ENCODE assay signal across 24 cellular contexts in the genomic region with DNA sequence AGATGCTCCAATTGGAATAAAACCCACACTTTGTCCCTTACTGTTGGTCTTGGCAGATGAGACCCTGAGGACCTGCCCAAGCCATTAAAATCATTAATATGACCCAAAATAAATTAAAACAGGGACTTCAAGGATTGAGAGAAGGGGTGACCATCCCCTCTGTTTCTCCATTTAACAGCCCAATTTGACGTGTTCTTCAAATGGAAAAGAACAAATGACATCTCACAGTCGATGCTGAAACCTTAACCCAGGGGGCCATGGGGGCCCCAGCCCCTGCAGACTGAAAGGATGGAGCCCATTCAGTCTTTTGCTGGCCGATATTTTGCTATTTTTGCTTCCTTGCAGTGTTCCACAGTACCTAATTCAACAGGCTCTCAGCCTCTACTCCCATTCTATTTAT. TPM values are rescaled to one million over a fixed set of nuclear protein-coding genes. Genes with fewer than 3 reads are reported as not detected.
DNase-seq lines count a peak whose midpoint lies in the region; ATAC-seq and TF ChIP-seq lines count a peak whose summit lies in the region.
"Had no signal": no experiment of that assay in that cellular context is flagged by ENCODE, and none has a peak within 500 bp of the region (broad histone marks: within the 10 kb centered on the region; RNA-seq: fewer than 3 reads in every experiment).

No MANE protein-coding gene starts in this region.

- H3K27me3 ChIP-seq in sigmoid colon (no peaks in the 10 kb centered on the region), upper lobe of right lung (no peaks in the 10 kb centered on the region)
- H3K27me3 ChIP-seq: BE2C, BLaER1 had no signal

- no peak for ATAC-seq in T-helper 17 cell
- ATAC-seq in upper lobe of right lung, result no peak
- ATAC-seq: GM12878 had no signal

- 57 to 85% methylated on average over 3 of the region's 3 CpGs for WGBS in sigmoid colon, 2 donors

- intact Hi-C loops in sigmoid colon (cut with DNase I), result no loop called here
- intact Hi-C loops in upper lobe of right lung (cut with DNase I), result no loop called here

- H3K9me3 ChIP-seq in T-helper 17 cell (ENCODE audit: control insufficient read depth, low read length, poor library complexity, severe bottlenecking) (no peaks in the 10 kb centered on the region), sigmoid colon (no peaks in the 10 kb centered on the region), upper lobe of right lung (no peaks in the 10 kb centered on the region)
- H3K9me3 ChIP-seq: BE2C, BLaER1 had no signal

- H3K4me1 ChIP-seq in sigmoid colon, result peaks cover 0 to 8% (median 4%) of the 10 kb centered on the region in 4 donors
- peaks cover 4% of the 10 kb centered on the region for H3K4me1 ChIP-seq in upper lobe of right lung
- H3K4me1 ChIP-seq: BE2C had no signal

- H3K27ac ChIP-seq in sigmoid colon, result no peak overlapping the region
- no peak overlapping the region for H3K27ac ChIP-seq in upper lobe of right lung
- H3K27ac ChIP-seq: 22Rv1, BLaER1 had no signal

- no peaks in the 10 kb centered on the region for H3K4me1 Mint-ChIP-seq in T-helper 17 cell

- H3K4me3 ChIP-seq in sigmoid colon, result no peak overlapping the region
- H3K4me3 ChIP-seq in upper lobe of right lung, result no peak overlapping the region
- H3K4me3 ChIP-seq: BLaER1, GM12878 had no signal

- H3K4me3 Mint-ChIP-seq in T-helper 17 cell, result no peak overlapping the region
- H3K4me3 Mint-ChIP-seq: CD14-positive monocyte; CD4-positive, alpha-beta memory T cell; CD4-positive, CD25-positive, alpha-beta regulatory T cell; CD8-positive, alpha-beta memory T cell had no signal

- H3K36me3 ChIP-seq in sigmoid colon (no peaks in the 10 kb centered on the region), upper lobe of right lung (no peaks in the 10 kb centered on the region)
- H3K36me3 ChIP-seq: BE2C, BLaER1 had no signal

- DNase-seq in T-helper 17 cell (no peak), sigmoid colon (peak; percentile 7), upper lobe of right lung (peak; percentile 6), 8988T (no peak), NCI-H526 treated with DMSO at 0.1 percent for 48 hours (lab: John Stamatoyannopoulos, UW) (no peak), NCI-H1105 treated with DMSO at 0.1 percent for 48 hours (lab: John Stamatoyannopoulos, UW) (no peak)
- DNase-seq: ACHN; BE2C; C1 segment of cervical spinal cord; CD4-positive, alpha-beta memory T cell; CD4-positive, CD25-positive, alpha-beta regulatory T cell; COR-L47; DMS 273 treated with DMSO at 0.1 percent for 48 hours; DMS153; DMS53; DMS79; DND-41; EL; GDM1 had no signal

- H3K27ac Mint-ChIP-seq in T-helper 17 cell, result peak overlapping the region; percentile 19
- H3K27ac Mint-ChIP-seq: CD14-positive monocyte; CD8-positive, alpha-beta memory T cell had no signal

- H3K27me3 Mint-ChIP-seq in T-helper 17 cell, result no peaks in the 10 kb centered on the region
- H3K27me3 Mint-ChIP-seq: CD4-positive, alpha-beta memory T cell; CD8-positive, alpha-beta memory T cell had no signal

- no peak for TF ChIP-seq EP300 in sigmoid colon (IDR thresholded peaks at IDR 0.05)

- TF ChIP-seq CTCF in sigmoid colon (IDR thresholded peaks at IDR 0.05) (no peak), upper lobe of right lung (IDR thresholded peaks at IDR 0.05) (no peak)

- H3K36me3 Mint-ChIP-seq in T-helper 17 cell (ENCODE audit: low read depth), result no peaks in the 10 kb centered on the region
- H3K36me3 Mint-ChIP-seq: CD14-positive monocyte; CD4-positive, alpha-beta memory T cell; CD4-positive, CD25-positive, alpha-beta regulatory T cell; CD8-positive, alpha-beta memory T cell had no signal

- TF ChIP-seq POLR2A in sigmoid colon (IDR thresholded peaks at IDR 0.05), result no peak

RNA-seq across cellular contexts. Expression of a gene that starts 20.5 kb away (rescaled TPM):
- total RNA-seq in T-helper 17 cell (1 to 10 TPM; 5.2 to 5.6 TPM), sigmoid colon (10 to 100 TPM; 11.4 to 18.8 (median 15.2) TPM), upper lobe of right lung (10.7 TPM)
- polyA plus RNA-seq in sigmoid colon, result 1 to 10 TPM; 1.4 to 4.8 (median 2.4) TPM

RNA-seq across cellular contexts. Expression of a gene that starts 23.2 kb away (rescaled TPM):
- total RNA-seq in T-helper 17 cell, result 1 to 10 TPM; 3.1 to 3.6 TPM
- total RNA-seq in sigmoid colon, result 10 to 100 TPM in 3 of 4 donors, 1 to 10 TPM in 1; 6.4 to 12.8 (median 10.4) TPM
- polyA plus RNA-seq in sigmoid colon, result 1 to 10 TPM in 1 of 3 donors, under 1 TPM in 2; under 0.01 to 1.9 (median 0.46) TPM
- total RNA-seq in upper lobe of right lung, result 24.0 TPM

Comparison
In these comparisons a context has a peak if more than half of its experiments do, and no peak if none do; other contexts are left out.
1. DNase-seq: peak in sigmoid colon (single experiment) and upper lobe of right lung (single experiment); none in T-helper 17 cell (0 of 3), 8988T (single experiment), NCI-H526 treated with DMSO at 0.1 percent for 48 hours (single experiment) and NCI-H1105 treated with DMSO at 0.1 percent for 48 hours (single experiment).